ENCODE assay signal across 8 cellular contexts in the genomic region with DNA sequence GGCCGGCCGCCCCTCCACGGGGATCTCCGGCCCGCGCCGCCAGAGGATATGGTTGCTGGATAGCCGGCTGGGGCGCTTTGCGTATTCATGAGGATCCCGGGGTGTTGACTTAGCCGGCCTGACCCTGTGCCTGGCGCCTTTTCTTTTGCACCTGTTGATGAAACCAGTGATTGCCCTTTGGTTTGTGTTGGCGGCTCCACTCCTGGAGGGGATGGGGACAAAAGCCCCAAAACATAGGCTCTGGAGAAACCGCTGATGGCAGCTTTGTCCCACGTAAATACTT. TPM values are rescaled to one million over a fixed set of nuclear protein-coding genes. Genes with fewer than 3 reads are reported as not detected.
A peak's percentile ranks its signal among the peaks of the same experiment; 100 is the strongest.
DNase-seq lines count a peak whose midpoint lies in the region; ATAC-seq, FAIRE-seq and TF ChIP-seq lines count a peak whose summit lies in the region.

No MANE protein-coding gene starts in this region.

- H3K36me3 Mint-ChIP-seq in stimulated activated naive CD8-positive, alpha-beta T cell treated with anti-CD3 and anti-CD28 coated beads, Interleukin-15, Interleukin-2, amounts not matched to agents 100 ng/mL and 50 ng/mL, for 24 hours (ENCODE audit: low read depth): no peaks in the 10 kb centered on the region

- peak overlapping the region; percentile 97 for H3K27ac ChIP-seq in Panc1 (ENCODE audit: low read length)

- H3K4me3 ChIP-seq in Panc1 (ENCODE audit: low read depth in 2 of 2, low read length in 2 of 2) (peak overlapping the region; percentile 62 to 81), bronchial epithelial cell (ENCODE audit: low read depth, low read length) (peak overlapping the region; percentile 95)

- H3K27me3 ChIP-seq in Panc1 (ENCODE audit: control insufficient read depth, insufficient read depth, low read length): no peaks in the 10 kb centered on the region
- H3K27me3 ChIP-seq in bronchial epithelial cell (ENCODE audit: control insufficient read depth, insufficient read depth, low read length): peaks cover 1% of the 10 kb centered on the region

- H3K9me3 ChIP-seq in Panc1 (ENCODE audit: control insufficient read depth, insufficient read depth, low read depth, low read length): no peaks in the 10 kb centered on the region

- peaks cover 58% of the 10 kb centered on the region for H3K4me1 Mint-ChIP-seq in stimulated activated naive CD8-positive, alpha-beta T cell treated with anti-CD3 and anti-CD28 coated beads, Interleukin-15, Interleukin-2, amounts not matched to agents 100 ng/mL and 50 ng/mL, for 24 hours (ENCODE audit: low read depth)

- BruUV-seq in Panc1 (replicated peaks; lab: Mats Ljungman, UMichigan): no TSS peak

- no peak for FAIRE-seq in bronchial epithelial cell (lab: Jason Lieb, UNC)

- H3K4me1 ChIP-seq in Panc1 (ENCODE audit: control insufficient read depth, insufficient read depth, low read length): peaks cover 40% of the 10 kb centered on the region

- peaks cover 9% of the 10 kb centered on the region for H3K27me3 Mint-ChIP-seq in stimulated activated naive CD8-positive, alpha-beta T cell treated with anti-CD3 and anti-CD28 coated beads, Interleukin-15, Interleukin-2, amounts not matched to agents 100 ng/mL and 50 ng/mL, for 24 hours

- ATAC-seq in HG02938 (IDR thresholded peaks at IDR 0.05; ENCODE audit: unreplicated experiment) (peak; percentile 30), Panc1 (peak; percentile 9), left lobe of liver (peak; percentile 62)

- CTCF ChIA-PET in Panc1 (lab: Charles Lee): interaction anchor here (0.6 to 1.6 kb wide), 3 partner anchors 26 to 90 kb away, joined by 3 to 6 read pairs (median 3); no protein-coding TSS in a partner anchor

- intact Hi-C loops in Panc1 (cut with micrococcal nuclease; ENCODE audit: unreplicated experiment): loop anchor here (5.0 kb wide), 1 partner anchor 60 kb away; no protein-coding TSS in a partner anchor

- POLR2A ChIA-PET in Panc1 (lab: Charles Lee): interaction anchor here (0.6 kb wide), 1 partner anchor 37 kb away, joined by 3 read pairs; no protein-coding TSS in a partner anchor

- peak; percentile 76 for DNase-seq in activated effector memory CD4-positive, alpha-beta T cell treated with anti-CD3 and anti-CD28 coated beads, Interleukin-2, amount 50 U/mL, for 16 hours
- DNase-seq in activated effector memory CD4-positive, alpha-beta T cell treated with Interleukin-2 at 50 U/mL for 16 hours: no peak
- DNase-seq in Panc1 (ENCODE audit: low read depth, low spot score) (no peak), bronchial epithelial cell (ENCODE audit: low read depth) (no peak), left lobe of liver (ENCODE audit: low spot score) (peak; percentile 68), NCI-H1436 (lab: John Stamatoyannopoulos, UW) (no peak)

- no peaks in the 10 kb centered on the region; the same call in none of the 2 replicates for H3K36me3 ChIP-seq in Panc1 (ENCODE audit: control insufficient read depth, insufficient read depth, low read length)
- no peaks in the 10 kb centered on the region for H3K36me3 ChIP-seq in bronchial epithelial cell (ENCODE audit: control insufficient read depth, insufficient read depth, low read length)

- H3K4me3 Mint-ChIP-seq in stimulated activated naive CD8-positive, alpha-beta T cell treated with anti-CD3 and anti-CD28 coated beads, Interleukin-15, Interleukin-2, amounts not matched to agents 100 ng/mL and 50 ng/mL, for 24 hours: peak overlapping the region; percentile 85

- H3K9me3 Mint-ChIP-seq in stimulated activated naive CD8-positive, alpha-beta T cell treated with anti-CD3 and anti-CD28 coated beads, Interleukin-15, Interleukin-2, amounts not matched to agents 100 ng/mL and 50 ng/mL, for 24 hours: no peaks in the 10 kb centered on the region

- in situ Hi-C loops in Panc1 (cut with HindIII; ENCODE audit: low pct_unique_long_range_greater_than_20kb, low sequenced_read_pairs): no loop called here

- TF ChIP-seq CTCF in Panc1 (IDR thresholded peaks at IDR 0.05) (no peak), bronchial epithelial cell (IDR thresholded peaks at IDR 0.05; ENCODE audit: insufficient read depth, low read length, severe bottlenecking) (no peak)

- H3K27ac Mint-ChIP-seq in stimulated activated naive CD8-positive, alpha-beta T cell treated with anti-CD3 and anti-CD28 coated beads, Interleukin-15, Interleukin-2, amounts not matched to agents 100 ng/mL and 50 ng/mL, for 24 hours: peak overlapping the region; percentile 86

RNA-seq across cellular contexts. Expression of gene SYNJ2, which starts 0.6 kb away (rescaled TPM):
- 70.0 TPM for total RNA-seq in Panc1 (2021; ENCODE audit: unreplicated experiment)
- 38.7 TPM for polyA plus RNA-seq in Panc1 (2012; ENCODE audit: insufficient read length)
- total RNA-seq in bronchial epithelial cell: 7.4 and 8.2 TPM in 2 replicates
- total RNA-seq in left lobe of liver: 5.5 TPM

Comparison
In these comparisons a context has a peak if more than half of its experiments do, and no peak if none do; other contexts are left out.
1. DNase-seq: peak in activated effector memory CD4-positive, alpha-beta T cell treated with anti-CD3 and anti-CD28 coated beads, Interleukin-2, amount 50 U/mL, for 16 hours (single experiment) and left lobe of liver (single experiment); none in activated effector memory CD4-positive, alpha-beta T cell treated with Interleukin-2 at 50 U/mL for 16 hours (single experiment), Panc1 (single experiment), bronchial epithelial cell (single experiment) and NCI-H1436 (single experiment).
2. ATAC-seq: peak in every context shown above with its lines; median percentile 62 in left lobe of liver; 30 in HG02938; 9 in Panc1.